In the genomic region with DNA sequence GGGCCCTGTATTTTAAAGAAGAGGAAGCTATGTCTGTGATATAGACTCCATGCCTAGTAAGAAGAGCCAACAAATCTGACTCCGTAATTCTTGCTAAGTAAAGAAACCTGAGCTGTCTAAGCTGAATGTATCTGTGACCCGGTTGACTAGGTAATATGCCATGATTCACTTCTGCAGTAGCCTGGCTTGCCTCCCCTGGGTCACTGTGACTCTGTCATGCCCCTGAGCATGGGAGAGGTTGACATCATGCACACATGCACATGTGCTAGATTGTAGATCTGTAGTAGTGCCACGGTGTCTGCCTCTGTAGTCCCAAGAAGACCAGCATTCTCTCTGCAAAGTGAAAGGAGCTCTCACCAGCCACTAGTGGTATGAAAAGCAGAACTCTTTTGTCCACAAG, we compare ENCODE assay signal across 14 cellular contexts. TPM values are rescaled to one million over a fixed set of nuclear protein-coding genes. Genes with fewer than 3 reads are reported as not detected.
DNase-seq lines count a peak whose midpoint lies in the region; ATAC-seq and TF ChIP-seq lines count a peak whose summit lies in the region.
"Had no signal": no experiment of that assay in that cellular context is flagged by ENCODE, and none has a peak within 500 bp of the region (broad histone marks: within the 10 kb centered on the region; RNA-seq: fewer than 3 reads in every experiment).

No MANE protein-coding gene starts in this region.

- H3K9ac ChIP-seq in PC-3 (ENCODE audit: low read length): peak overlapping the region; percentile 47

- H3K4me3 ChIP-seq in HEK293 (ENCODE audit: low read depth, low read length): no peak overlapping the region
- H3K4me3 ChIP-seq in PC-3 (ENCODE audit: low read length): no peak overlapping the region
- H3K4me3 ChIP-seq: ovary, thyroid gland had no signal

- DNase-seq in PC-3 (peak; percentile 84), epithelial cell of prostate (ENCODE audit: low read depth, low spot score) (peak; percentile 48), renal cortical epithelial cell (ENCODE audit: low read depth) (peak; percentile 67)
- no peak for DNase-seq in stimulated activated CD4-positive, alpha-beta T cell treated with anti-CD3 and anti-CD28 coated beads, Interleukin-4, amount 100 ng/mL, for 1 hour
- DNase-seq: activated CD8-positive, alpha-beta memory T cell treated with anti-CD3 and anti-CD28 coated beads, Interleukin-2, amount 10 ng/mL, durations not matched to agents 7 days and 5 days; activated naive CD4-positive, alpha-beta T cell treated with Interleukin-2 at 50 U/mL for 16 hours; endodermal cell; NCI-H1092 treated with DMSO at 0.1 percent for 48 hours; NCI-H345; ovary; thyroid gland had no signal

- peaks cover 0 to 24% of the 10 kb centered on the region in 2 experiments; a peak in 1 of 3 replicates for H3K36me3 ChIP-seq in HEK293 (ENCODE audit: control insufficient read depth in 2 of 2, insufficient read depth in 1 of 2, low read length in 2 of 2)
- H3K36me3 ChIP-seq in PC-3 (ENCODE audit: low read depth, low read length): no peaks in the 10 kb centered on the region
- H3K36me3 ChIP-seq: ovary had no signal

- POLR2A ChIA-PET in HEK293 (lab: Yijun Ruan, JAX): interaction anchor here (1.2 kb wide), 1 partner anchor 9 kb away, joined by 4 read pairs; the partner anchor contains the start of gene SLC22A5
- POLR2A ChIA-PET in PC-3 (lab: Charles Lee; ENCODE audit: unreplicated experiment): no interaction called here

- H3K27ac ChIP-seq in HEK293 (ENCODE audit: extremely low read depth, low read depth, low read length) (no peak overlapping the region), PC-3 (ENCODE audit: low read length) (peak overlapping the region; percentile 88), epithelial cell of prostate (peak overlapping the region; percentile 54)
- H3K27ac ChIP-seq: ovary, thyroid gland had no signal

- TF ChIP-seq CTCF in HEK293 (tag by site-specific recombination; IDR thresholded peaks at IDR 0.05) (no peak), PC-3 (conservative IDR thresholded peaks at IDR 0.05; ENCODE audit: low read depth, low read length) (no peak)

- H2AFZ ChIP-seq in PC-3 (ENCODE audit: low read length): peak overlapping the region; percentile 60; the same call in 1 of the 2 replicates

- no peaks in the 10 kb centered on the region for H3K9me2 ChIP-seq in PC-3 (replicated peaks; ENCODE audit: low read length)

- H4K20me1 ChIP-seq in PC-3 (ENCODE audit: low read length): no peaks in the 10 kb centered on the region

- H3K79me2 ChIP-seq in PC-3 (ENCODE audit: low read length): peaks cover 40% of the 10 kb centered on the region

- no peaks in the 10 kb centered on the region for H3K27me3 ChIP-seq in PC-3 (ENCODE audit: low read length)
- H3K27me3 ChIP-seq: ovary, thyroid gland had no signal

- H3K4me2 ChIP-seq in PC-3 (ENCODE audit: low read length): peak overlapping the region; percentile 64

- H3K9me3 ChIP-seq in HEK293 (ENCODE audit: control insufficient read depth, insufficient read depth, low read depth, low read length): no peaks in the 10 kb centered on the region
- no peaks in the 10 kb centered on the region for H3K9me3 ChIP-seq in PC-3 (ENCODE audit: low read length)
- H3K9me3 ChIP-seq: ovary, thyroid gland had no signal

- ATAC-seq in PC-3 (peak; percentile 100), GM19328 (IDR thresholded peaks at IDR 0.05; ENCODE audit: unreplicated experiment) (no peak), GM18870 (IDR thresholded peaks at IDR 0.05; ENCODE audit: unreplicated experiment) (no peak)
- ATAC-seq: activated CD8-positive, alpha-beta memory T cell treated with anti-CD3 and anti-CD28 coated beads, Interleukin-2, amount 10 ng/mL, durations not matched to agents 7 days and 5 days had no signal

- CTCF ChIA-PET in HEK293 (lab: Yijun Ruan, JAX) (interaction anchor here (0.9 to 1.2 kb wide), 2 partner anchors 122 to 192 kb away, joined by 3 to 4 read pairs; no protein-coding TSS in a partner anchor), PC-3 (lab: Charles Lee) (interaction anchor here (0.5 to 1.0 kb wide), 3 partner anchors 9 to 142 kb away, joined by 3 to 6 read pairs (median 3); partner anchors contain the start of genes SLC22A4 and SLC22A5)

- no peaks in the 10 kb centered on the region for H3F3A ChIP-seq in PC-3 (ENCODE audit: low read length, unreplicated experiment)

- BruUV-seq in PC-3 (replicated peaks; lab: Mats Ljungman, UMichigan): no TSS peak

- H3K4me1 ChIP-seq in HEK293 (ENCODE audit: control insufficient read depth, insufficient read depth, low read length): no peaks in the 10 kb centered on the region
- H3K4me1 ChIP-seq in PC-3 (ENCODE audit: insufficient read depth, low read length): peaks cover 21% of the 10 kb centered on the region
- H3K4me1 ChIP-seq: thyroid gland had no signal

- intact Hi-C loops in PC-3 (cut with micrococcal nuclease): loop anchor here (2.0 kb wide), 1 partner anchor 118 kb away; no protein-coding TSS in a partner anchor

TF ChIP-seq in HEK293, 187 proteins besides CTCF, POLR2A, EP300 and RAD21:
- TF ChIP-seq ZNF837 (tag by site-specific recombination; IDR thresholded peaks at IDR 0.05) (no peak), OSR2 (tag by site-specific recombination; IDR thresholded peaks at IDR 0.05) (peak; percentile 82), ZBTB17 (tag by site-specific recombination; IDR thresholded peaks at IDR 0.05) (peak; percentile 54), ZNF558 (tag by site-specific recombination; IDR thresholded peaks at IDR 0.05) (no peak), ZNF629 (tag by site-specific recombination; IDR thresholded peaks at IDR 0.05) (peak; percentile 65), ZNF530 (tag by site-specific recombination; IDR thresholded peaks at IDR 0.05; ENCODE audit: low read depth) (no peak), ZNF341 (tag by site-specific recombination; IDR thresholded peaks at IDR 0.05; ENCODE audit: low read depth) (no peak), ZNF280D (tag by site-specific recombination; IDR thresholded peaks at IDR 0.05) (no peak)

RNA-seq across cellular contexts. Expression of gene SLC22A5, which starts 9.1 kb away (rescaled TPM):
- total RNA-seq in PC-3 (2014; rRNA removed) (8.2 and 21.8 TPM in 2 replicates), renal cortical epithelial cell (31.3 and 33.0 TPM in 2 replicates)
